Comparison of ENCODE assay signal across 14 cellular contexts in genomic region chr2:212032032-212032431, GRCh38.
DNase-seq lines count a peak whose midpoint lies in the region; ATAC-seq and TF ChIP-seq lines count a peak whose summit lies in the region.
"Had no signal": no experiment of that assay in that cellular context is flagged by ENCODE, and none has a peak within 500 bp of the region (broad histone marks: within the 10 kb centered on the region; RNA-seq: fewer than 3 reads in every experiment).

No MANE protein-coding gene starts in this region.

- no peaks in the 10 kb centered on the region for H3K36me3 Mint-ChIP-seq in glutamatergic neuron (ENCODE audit: unreplicated experiment)
- H3K36me3 Mint-ChIP-seq: mesothelial cell of epicardium had no signal

- H3K27ac ChIP-seq in MM.1S (ENCODE audit: low read length) (peak overlapping the region; percentile 39; the same call in 1 of the 2 replicates), body of pancreas (no peak overlapping the region)
- H3K27ac ChIP-seq: prostate gland had no signal

- H3K9me3 ChIP-seq in MM.1S (replicated peaks; ENCODE audit: insufficient read depth, low read length) (no peaks in the 10 kb centered on the region), body of pancreas (no peaks in the 10 kb centered on the region)
- H3K9me3 ChIP-seq: prostate gland had no signal

- TF ChIP-seq POLR2A in body of pancreas (IDR thresholded peaks at IDR 0.05): no peak

- intact Hi-C loops in body of pancreas (cut with DNase I): no loop called here

- no peaks in the 10 kb centered on the region for H3F3A ChIP-seq in MM.1S (ENCODE audit: insufficient read depth, low read length)

- no peak overlapping the region for H3K9ac ChIP-seq in MM.1S (ENCODE audit: low read length)

- H3K4me3 ChIP-seq in AG09309 (ENCODE audit: control insufficient read depth, low read depth, low read length) (no peak overlapping the region), MM.1S (ENCODE audit: low read length) (no peak overlapping the region), body of pancreas (no peak overlapping the region)
- H3K4me3 ChIP-seq: prostate gland had no signal

- no peak overlapping the region for H3K27ac Mint-ChIP-seq in glutamatergic neuron (ENCODE audit: unreplicated experiment)
- H3K27ac Mint-ChIP-seq: mesothelial cell of epicardium had no signal

- ATAC-seq in GM21360 (IDR thresholded peaks at IDR 0.05; ENCODE audit: unreplicated experiment) (no peak), body of pancreas (no peak)

- peak; percentile 58 for DNase-seq in AG09309 (ENCODE audit: low read depth)
- peak; percentile 53 for DNase-seq in MM.1S
- DNase-seq in astrocyte of the hippocampus (ENCODE audit: low read depth, low spot score): peak; percentile 85
- DNase-seq in iris pigment epithelial cell (ENCODE audit: low read depth): peak; percentile 91
- DNase-seq in glutamatergic neuron: no peak
- DNase-seq in stimulated activated CD4-positive, alpha-beta T cell treated with anti-CD3 and anti-CD28 coated beads, Interleukin-1b, Interleukin-23, amount 100 ng/mL, for 48 hours: no peak
- DNase-seq in body of pancreas: no peak
- DNase-seq: AML-193, GF-D8, NCI-H1930, T1000 had no signal

- no peaks in the 10 kb centered on the region for H3K9me2 ChIP-seq in MM.1S (replicated peaks; ENCODE audit: insufficient read depth, low read length)

- no peaks in the 10 kb centered on the region for H3K27me3 Mint-ChIP-seq in glutamatergic neuron (ENCODE audit: unreplicated experiment)

- H2AFZ ChIP-seq in MM.1S (ENCODE audit: low read length): no peak overlapping the region

- H3K27me3 ChIP-seq in MM.1S (replicated peaks; ENCODE audit: insufficient read depth, low read length) (no peaks in the 10 kb centered on the region), body of pancreas (no peaks in the 10 kb centered on the region)

- H3K4me1 ChIP-seq in MM.1S (ENCODE audit: low read length) (peaks cover 10% of the 10 kb centered on the region), body of pancreas (no peaks in the 10 kb centered on the region)
- H3K4me1 ChIP-seq: prostate gland had no signal

- H3K4me2 ChIP-seq in MM.1S (ENCODE audit: low read depth, low read length): peak overlapping the region; percentile 31; the same call in 1 of the 2 replicates

- WGBS in body of pancreas, 2 donors: 88 to 91% methylated on average over 1 of the region's 1 CpG

- TF ChIP-seq CTCF in AG09309 (IDR thresholded peaks at IDR 0.05; ENCODE audit: control insufficient read depth, insufficient read depth, low read depth, low read length, missing control alignments) (no peak), MM.1S (IDR thresholded peaks at IDR 0.05; ENCODE audit: low read length) (no peak), glutamatergic neuron (IDR thresholded peaks at IDR 0.05; ENCODE audit: partially characterized antibody, unreplicated experiment) (no peak), body of pancreas (IDR thresholded peaks at IDR 0.05) (no peak)

- no peaks in the 10 kb centered on the region for H3K79me2 ChIP-seq in MM.1S (ENCODE audit: low read length)

- H3K36me3 ChIP-seq in MM.1S (replicated peaks; ENCODE audit: insufficient read depth, low read length): no peaks in the 10 kb centered on the region
- no peaks in the 10 kb centered on the region for H3K36me3 ChIP-seq in body of pancreas (replicated peaks in 1 of 2; ENCODE audit: insufficient read depth in 1 of 2, low read depth in 2 of 2)
- H3K36me3 ChIP-seq: prostate gland had no signal

- H3K9me3 Mint-ChIP-seq in glutamatergic neuron (ENCODE audit: unreplicated experiment): no peaks in the 10 kb centered on the region
- H3K9me3 Mint-ChIP-seq: mesothelial cell of epicardium had no signal

- H4K20me1 ChIP-seq in MM.1S (ENCODE audit: insufficient read depth, low read length): no peaks in the 10 kb centered on the region

- no peaks in the 10 kb centered on the region for H3K4me1 Mint-ChIP-seq in glutamatergic neuron (ENCODE audit: low read depth, unreplicated experiment)
- H3K4me1 Mint-ChIP-seq: mesothelial cell of epicardium had no signal

- no peak overlapping the region for H3K4me3 Mint-ChIP-seq in glutamatergic neuron (ENCODE audit: unreplicated experiment)
- H3K4me3 Mint-ChIP-seq: mesothelial cell of epicardium had no signal

Comparison
In these comparisons a context has a peak if more than half of its experiments do, and no peak if none do; other contexts are left out.
1. DNase-seq: peak in AG09309 (single experiment), MM.1S (single experiment), astrocyte of the hippocampus (single experiment) and iris pigment epithelial cell (single experiment); none in glutamatergic neuron (single experiment), stimulated activated CD4-positive, alpha-beta T cell treated with anti-CD3 and anti-CD28 coated beads, Interleukin-1b, Interleukin-23, amount 100 ng/mL, for 48 hours (single experiment) and body of pancreas (0 of 4).